In the genomic region with DNA sequence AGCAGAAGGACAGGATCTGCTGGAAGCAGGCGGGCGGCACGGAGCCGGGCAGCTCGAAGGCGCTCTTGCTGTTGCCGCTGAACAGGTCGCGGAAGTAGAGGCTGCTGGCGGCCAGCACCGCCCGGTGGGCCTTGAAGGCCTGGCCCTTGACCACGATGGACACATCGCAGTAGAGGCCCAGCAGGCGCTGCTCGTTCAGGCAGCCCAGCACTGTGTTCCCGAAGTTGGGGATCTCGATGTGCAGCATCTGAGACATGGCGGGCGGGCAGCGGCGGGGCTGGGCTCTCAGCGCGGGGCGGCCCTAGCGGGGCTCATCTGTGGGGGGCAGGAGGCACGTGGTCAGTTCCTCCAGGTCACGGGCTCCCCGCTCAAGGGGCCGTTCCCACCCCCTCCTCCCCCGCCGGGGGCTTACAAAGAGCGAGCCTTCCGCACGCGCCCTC, we compare ENCODE assay signal across 13 cellular contexts.
DNase-seq lines count a peak whose midpoint lies in the region; ATAC-seq lines count a peak whose summit lies in the region.
"Had no signal": no experiment of that assay in that cellular context is flagged by ENCODE, and none has a peak within 500 bp of the region (broad histone marks: within the 10 kb centered on the region; RNA-seq: fewer than 3 reads in every experiment).

No MANE protein-coding gene starts in this region.

- H3K9ac ChIP-seq in iPS-15b (ENCODE audit: low read depth, low read length): no peak overlapping the region
- H3K9ac ChIP-seq: KMS-11 had no signal

- ATAC-seq in GM19328 (IDR thresholded peaks at IDR 0.05; ENCODE audit: unreplicated experiment) (no peak), HG02763 (IDR thresholded peaks at IDR 0.05; ENCODE audit: unreplicated experiment) (no peak)
- ATAC-seq: right lobe of liver had no signal

- H3K27me3 ChIP-seq in iPS-15b (ENCODE audit: control insufficient read depth, insufficient read depth, low read length): no peaks in the 10 kb centered on the region
- H3K27me3 ChIP-seq: right lobe of liver had no signal

- H3K36me3 ChIP-seq in iPS-15b (ENCODE audit: control insufficient read depth, insufficient read depth, low read length): peaks cover 19% of the 10 kb centered on the region

- H3K4me3 ChIP-seq in iPS-15b (ENCODE audit: low read depth, low read length): peak overlapping the region; percentile 41

- DNase-seq in D341Med (ENCODE audit: low spot score): peak; percentile 30
- peak; percentile 61 for DNase-seq in astrocyte of the hippocampus (ENCODE audit: low read depth, low spot score)
- DNase-seq in putamen (ENCODE audit: low spot score): peak; percentile 19
- DNase-seq in NCI-H2081 (lab: John Stamatoyannopoulos, UW): no peak
- DNase-seq in stimulated activated CD4-positive, alpha-beta T cell treated with anti-CD3 and anti-CD28 coated beads, Interleukin-4, amount 100 ng/mL, for 1 hour: no peak
- DNase-seq: activated CD4-positive, alpha-beta memory T cell treated with anti-CD3 and anti-CD28 coated beads for 36 hours; activated naive CD8-positive, alpha-beta T cell treated with anti-CD3 and anti-CD28 coated beads, Interleukin-2, amount 10 ng/mL, durations not matched to agents 7 days and 5 days; SHP77 treated with DMSO at 0.1 percent for 48 hours had no signal

- peaks cover 2% of the 10 kb centered on the region for H3K4me1 ChIP-seq in iPS-15b (ENCODE audit: control insufficient read depth, insufficient read depth, low read length)

- no peaks in the 10 kb centered on the region for H3K9me3 ChIP-seq in iPS-15b (ENCODE audit: control insufficient read depth, insufficient read depth, low read length)
- H3K9me3 ChIP-seq: right lobe of liver had no signal

Comparison
In these comparisons a context has a peak if more than half of its experiments do, and no peak if none do; other contexts are left out.
1. DNase-seq: peak in D341Med (single experiment), astrocyte of the hippocampus (single experiment) and putamen (single experiment); none in NCI-H2081 (0 of 2) and stimulated activated CD4-positive, alpha-beta T cell treated with anti-CD3 and anti-CD28 coated beads, Interleukin-4, amount 100 ng/mL, for 1 hour (single experiment).